In the genomic region with DNA sequence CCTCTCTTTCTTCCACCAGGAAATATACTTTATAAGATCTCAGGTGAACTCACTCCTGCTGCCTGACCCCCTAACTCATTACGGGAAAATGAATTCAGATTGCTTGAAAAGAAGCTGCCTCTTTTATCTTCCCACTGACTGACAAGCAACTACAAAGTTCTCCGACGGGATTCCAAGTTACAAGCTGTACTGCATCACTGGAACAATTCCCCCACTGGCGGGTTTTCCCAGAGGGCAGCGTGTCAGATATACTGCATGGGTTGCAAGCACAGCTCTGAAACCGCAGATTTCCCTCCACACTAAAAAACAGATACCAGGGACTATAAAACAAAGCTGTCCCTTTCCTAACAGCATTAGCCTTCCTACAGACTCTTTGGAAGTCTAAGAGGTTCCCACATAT, we compare ENCODE assay signal across 21 cellular contexts.
DNase-seq lines count a peak whose midpoint lies in the region; ATAC-seq and TF ChIP-seq lines count a peak whose summit lies in the region.
"Had no signal": no experiment of that assay in that cellular context is flagged by ENCODE, and none has a peak within 500 bp of the region (broad histone marks: within the 10 kb centered on the region; RNA-seq: fewer than 3 reads in every experiment).

No MANE protein-coding gene starts in this region.

- 10% methylated on average over 6 of the region's 6 CpGs for WGBS in prostate gland

- H3K4me3 ChIP-seq in cardiac muscle cell (no peak overlapping the region), prostate gland (no peak overlapping the region), foreskin fibroblast (ENCODE audit: low read depth in 1 of 2, low read length in 2 of 2) (no peak overlapping the region)
- H3K4me3 ChIP-seq: heart right ventricle, uterus had no signal

- CTCF ChIA-PET in WTC11 (lab: Charles Lee), result no interaction called here

- POLR2A ChIA-PET in WTC11 (lab: Charles Lee), result no interaction called here

- no peaks in the 10 kb centered on the region for H3K4me1 ChIP-seq in cardiac muscle cell (ENCODE audit: low read depth)
- H3K4me1 ChIP-seq in prostate gland (replicated peaks), result no peaks in the 10 kb centered on the region
- H3K4me1 ChIP-seq: heart right ventricle, uterus had no signal

- no peak overlapping the region for H3K4me3 Mint-ChIP-seq in WTC11
- H3K4me3 Mint-ChIP-seq in glutamatergic neuron (ENCODE audit: unreplicated experiment), result no peak overlapping the region
- H3K4me3 Mint-ChIP-seq: activated B cell treated with CpG ODN at 0.5 μM for 24 hours; activated naive CD4-positive, alpha-beta T cell treated with anti-CD3 and anti-CD28 coated beads for 36 hours; effector memory CD8-positive, alpha-beta T cell; natural killer cell treated with Interleukin-12 subunit alpha and Interleukin-12 subunit beta and Interleukin-15 and Interleukin-18, amount 100 ng/mL, for 72 hours; stimulated activated naive B cell treated with anti-CD40 and anti-IgM and Interleukin-4, amounts not matched to agents 10 μg/mL and 1 μg/mL and 100 μg/mL, for 72 hours had no signal

- no peak for TF ChIP-seq POLR2A in prostate gland (IDR thresholded peaks at IDR 0.05)

- H3K36me3 ChIP-seq in cardiac muscle cell (no peaks in the 10 kb centered on the region), prostate gland (no peaks in the 10 kb centered on the region)
- H3K36me3 ChIP-seq: heart right ventricle, uterus had no signal

- no peaks in the 10 kb centered on the region for H3K27me3 Mint-ChIP-seq in WTC11 (ENCODE audit: low read depth)
- H3K27me3 Mint-ChIP-seq in glutamatergic neuron (ENCODE audit: unreplicated experiment), result no peaks in the 10 kb centered on the region
- H3K27me3 Mint-ChIP-seq: activated B cell treated with CpG ODN at 0.5 μM for 24 hours; effector memory CD8-positive, alpha-beta T cell; natural killer cell treated with Interleukin-12 subunit alpha and Interleukin-12 subunit beta and Interleukin-15 and Interleukin-18, amount 100 ng/mL, for 72 hours; stimulated activated naive B cell treated with anti-CD40 and anti-IgM and Interleukin-4, amounts not matched to agents 10 μg/mL and 1 μg/mL and 100 μg/mL, for 72 hours had no signal

- DNase-seq in cardiac muscle cell (ENCODE audit: low read depth in 1 of 2, low spot score in 1 of 2) (peak; percentile 53 to 57), Right ventricle myocardium superior (no peak), WTC11 (ENCODE audit: low spot score) (no peak), glutamatergic neuron (peak; percentile 67), prostate gland (ENCODE audit: low spot score) (no peak), foreskin fibroblast (no peak)
- DNase-seq: ACHN; activated B cell treated with CpG ODN at 0.5 μM for 24 hours; activated naive CD4-positive, alpha-beta T cell treated with anti-CD3 and anti-CD28 coated beads for 36 hours; effector memory CD8-positive, alpha-beta T cell; heart right ventricle; NCI-H1417 treated with DMSO at 0.1 percent for 48 hours; NCI-H446 treated with DMSO at 0.1 percent for 48 hours; stimulated activated naive B cell treated with anti-CD40 and anti-IgM and Interleukin-4, amounts not matched to agents 10 μg/mL and 1 μg/mL and 100 μg/mL, for 72 hours; uterus had no signal

- H3K27ac Mint-ChIP-seq in WTC11, result no peak overlapping the region
- no peak overlapping the region for H3K27ac Mint-ChIP-seq in glutamatergic neuron (ENCODE audit: unreplicated experiment)
- H3K27ac Mint-ChIP-seq: activated B cell treated with CpG ODN at 0.5 μM for 24 hours; activated naive CD4-positive, alpha-beta T cell treated with anti-CD3 and anti-CD28 coated beads for 36 hours; effector memory CD8-positive, alpha-beta T cell; natural killer cell treated with Interleukin-12 subunit alpha and Interleukin-12 subunit beta and Interleukin-15 and Interleukin-18, amount 100 ng/mL, for 72 hours; stimulated activated naive B cell treated with anti-CD40 and anti-IgM and Interleukin-4, amounts not matched to agents 10 μg/mL and 1 μg/mL and 100 μg/mL, for 72 hours had no signal

- H3K9me3 ChIP-seq in cardiac muscle cell (ENCODE audit: low read depth) (no peaks in the 10 kb centered on the region), prostate gland (no peaks in the 10 kb centered on the region)
- H3K9me3 ChIP-seq: heart right ventricle, uterus had no signal

- H3K4me1 Mint-ChIP-seq in WTC11, result peaks cover 12% of the 10 kb centered on the region
- no peaks in the 10 kb centered on the region for H3K4me1 Mint-ChIP-seq in glutamatergic neuron (ENCODE audit: low read depth, unreplicated experiment)
- H3K4me1 Mint-ChIP-seq: activated B cell treated with CpG ODN at 0.5 μM for 24 hours; stimulated activated naive B cell treated with anti-CD40 and anti-IgM and Interleukin-4, amounts not matched to agents 10 μg/mL and 1 μg/mL and 100 μg/mL, for 72 hours had no signal

- ATAC-seq in Right ventricle myocardium superior (ENCODE audit: poor library complexity), result no peak
- 0 out of 2 replicates have a peak, but pooled peaks have one; percentile 24 for ATAC-seq in WTC11
- ATAC-seq in HG02623 (IDR thresholded peaks at IDR 0.05; ENCODE audit: unreplicated experiment), result no peak
- ATAC-seq in GM21381 (IDR thresholded peaks at IDR 0.05; ENCODE audit: unreplicated experiment), result no peak
- ATAC-seq: effector memory CD8-positive, alpha-beta T cell; heart right ventricle; left lobe of liver; natural killer cell treated with Interleukin-12 subunit alpha and Interleukin-12 subunit beta and Interleukin-15 and Interleukin-18, amount 100 ng/mL, for 72 hours; stimulated activated naive B cell treated with anti-CD40 and anti-IgM and Interleukin-4, amounts not matched to agents 10 μg/mL and 1 μg/mL and 100 μg/mL, for 72 hours had no signal

- H3K27me3 ChIP-seq in cardiac muscle cell (no peaks in the 10 kb centered on the region), prostate gland (replicated peaks; ENCODE audit: insufficient read depth) (no peaks in the 10 kb centered on the region)
- H3K27me3 ChIP-seq: uterus had no signal

- no peak for TF ChIP-seq CTCF in cardiac muscle cell (IDR thresholded peaks at IDR 0.05; ENCODE audit: low read depth, low read length)
- TF ChIP-seq CTCF in WTC11 (IDR thresholded peaks at IDR 0.05), result no peak
- no peak for TF ChIP-seq CTCF in glutamatergic neuron (IDR thresholded peaks at IDR 0.05; ENCODE audit: partially characterized antibody, unreplicated experiment)
- TF ChIP-seq CTCF in prostate gland (IDR thresholded peaks at IDR 0.05), result no peak
- TF ChIP-seq CTCF in foreskin fibroblast (IDR thresholded peaks at IDR 0.05; ENCODE audit: low read depth, low read length), result no peak

- H3K36me3 Mint-ChIP-seq in WTC11 (no peaks in the 10 kb centered on the region), glutamatergic neuron (ENCODE audit: unreplicated experiment) (no peaks in the 10 kb centered on the region)
- H3K36me3 Mint-ChIP-seq: natural killer cell treated with Interleukin-12 subunit alpha and Interleukin-12 subunit beta and Interleukin-15 and Interleukin-18, amount 100 ng/mL, for 72 hours; stimulated activated naive B cell treated with anti-CD40 and anti-IgM and Interleukin-4, amounts not matched to agents 10 μg/mL and 1 μg/mL and 100 μg/mL, for 72 hours had no signal

- H3K9me3 Mint-ChIP-seq in WTC11 (no peaks in the 10 kb centered on the region), glutamatergic neuron (ENCODE audit: unreplicated experiment) (no peaks in the 10 kb centered on the region)

- intact Hi-C loops in Right ventricle myocardium superior (cut with DNase I) (no loop called here), prostate gland (cut with DNase I) (no loop called here)

- H3K27ac ChIP-seq in cardiac muscle cell, result no peak overlapping the region
- no peak overlapping the region for H3K27ac ChIP-seq in prostate gland
- H3K27ac ChIP-seq: heart right ventricle, HL-60, KMS-11, uterus had no signal

TF ChIP-seq in WTC11, 78 proteins besides CTCF, POLR2A, EP300 and RAD21 (continues in another document):
- TF ChIP-seq, protein P1, sequence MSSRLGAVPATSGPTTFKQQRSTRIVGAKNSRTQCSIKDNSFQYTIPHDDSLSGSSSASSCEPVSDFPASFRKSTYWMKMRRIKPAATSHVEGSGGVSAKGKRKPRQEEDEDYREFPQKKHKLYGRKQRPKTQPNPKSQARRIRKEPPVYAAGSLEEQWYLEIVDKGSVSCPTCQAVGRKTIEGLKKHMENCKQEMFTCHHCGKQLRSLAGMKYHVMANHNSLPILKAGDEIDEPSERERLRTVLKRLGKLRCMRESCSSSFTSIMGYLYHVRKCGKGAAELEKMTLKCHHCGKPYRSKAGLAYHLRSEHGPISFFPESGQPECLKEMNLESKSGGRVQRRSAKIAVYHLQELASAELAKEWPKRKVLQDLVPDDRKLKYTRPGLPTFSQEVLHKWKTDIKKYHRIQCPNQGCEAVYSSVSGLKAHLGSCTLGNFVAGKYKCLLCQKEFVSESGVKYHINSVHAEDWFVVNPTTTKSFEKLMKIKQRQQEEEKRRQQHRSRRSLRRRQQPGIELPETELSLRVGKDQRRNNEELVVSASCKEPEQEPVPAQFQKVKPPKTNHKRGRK (CRISPR knock-in tag; IDR thresholded peaks at IDR 0.05; ENCODE audit: borderline replicate concordance), result no peak
- TF ChIP-seq IRF2 (CRISPR knock-in tag; IDR thresholded peaks at IDR 0.05; ENCODE audit: borderline replicate concordance, low read depth) (no peak), SMAD3 (CRISPR knock-in tag; IDR thresholded peaks at IDR 0.05; ENCODE audit: borderline replicate concordance) (no peak)
- TF ChIP-seq, protein P2, sequence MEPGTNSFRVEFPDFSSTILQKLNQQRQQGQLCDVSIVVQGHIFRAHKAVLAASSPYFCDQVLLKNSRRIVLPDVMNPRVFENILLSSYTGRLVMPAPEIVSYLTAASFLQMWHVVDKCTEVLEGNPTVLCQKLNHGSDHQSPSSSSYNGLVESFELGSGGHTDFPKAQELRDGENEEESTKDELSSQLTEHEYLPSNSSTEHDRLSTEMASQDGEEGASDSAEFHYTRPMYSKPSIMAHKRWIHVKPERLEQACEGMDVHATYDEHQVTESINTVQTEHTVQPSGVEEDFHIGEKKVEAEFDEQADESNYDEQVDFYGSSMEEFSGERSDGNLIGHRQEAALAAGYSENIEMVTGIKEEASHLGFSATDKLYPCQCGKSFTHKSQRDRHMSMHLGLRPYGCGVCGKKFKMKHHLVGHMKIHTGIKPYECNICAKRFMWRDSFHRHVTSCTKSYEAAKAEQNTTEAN (CRISPR knock-in tag; IDR thresholded peaks at IDR 0.05), result no peak
- TF ChIP-seq, protein P3, sequence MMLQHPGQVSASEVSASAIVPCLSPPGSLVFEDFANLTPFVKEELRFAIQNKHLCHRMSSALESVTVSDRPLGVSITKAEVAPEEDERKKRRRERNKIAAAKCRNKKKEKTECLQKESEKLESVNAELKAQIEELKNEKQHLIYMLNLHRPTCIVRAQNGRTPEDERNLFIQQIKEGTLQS (CRISPR knock-in tag; conservative IDR thresholded peaks at IDR 0.05), result no peak

Comparison
In these comparisons a context has a peak if more than half of its experiments do, and no peak if none do; other contexts are left out.
1. DNase-seq: peak in cardiac muscle cell (2 of 2) and glutamatergic neuron (single experiment); none in Right ventricle myocardium superior (single experiment), WTC11 (single experiment), prostate gland (single experiment) and foreskin fibroblast (0 of 2).